In genomic region chr6:150417899-150418824, GRCh38 we compare ENCODE assay signal across 8 cellular contexts. TPM values are rescaled to one million over a fixed set of nuclear protein-coding genes. Genes with fewer than 3 reads are reported as not detected.
A peak's percentile ranks its signal among the peaks of the same experiment; 100 is the strongest.
DNase-seq lines count a peak whose midpoint lies in the region; ATAC-seq, FAIRE-seq and TF ChIP-seq lines count a peak whose summit lies in the region.

No MANE protein-coding gene starts in this region.

- H3K27me3 Mint-ChIP-seq in stimulated activated memory B cell treated with anti-CD40 and anti-IgM and Interleukin-4, amounts not matched to agents 10 μg/mL and 1 μg/mL and 100 μg/mL, for 72 hours: peaks cover 15% of the 10 kb centered on the region

- WGBS in mammary epithelial cell (ENCODE audit: low coverage, missing lambda C conversion rate): 11% methylated on average over 11 of the region's 12 CpGs

- CTCF ChIA-PET in mammary epithelial cell (lab: Charles Lee; ENCODE audit: low non-redundant PET): interaction anchor here (0.5 to 1.4 kb wide), 10 partner anchors 182 to 596 kb away, joined by 3 to 19 read pairs (median 5); no protein-coding TSS in a partner anchor

- intact Hi-C loops in mammary epithelial cell (cut with micrococcal nuclease): loop anchor here (1.0 to 5.0 kb wide), 9 partner anchors 75 to 474 kb away; partner anchors contain the start of gene MTHFD1L
- intact Hi-C loops in kidney (cut with DNase I): loop anchor here (10.0 kb wide), 1 partner anchor 397 kb away; no protein-coding TSS in a partner anchor

- peak overlapping the region; percentile 89 for H3K4me3 Mint-ChIP-seq in stimulated activated memory B cell treated with anti-CD40 and anti-IgM and Interleukin-4, amounts not matched to agents 10 μg/mL and 1 μg/mL and 100 μg/mL, for 72 hours

- H3K79me2 ChIP-seq in mammary epithelial cell (ENCODE audit: insufficient read depth, low read length): no peaks in the 10 kb centered on the region

- H2AFZ ChIP-seq in mammary epithelial cell (ENCODE audit: low read depth, low read length): peak overlapping the region; percentile 85

- TF ChIP-seq CTCF in mammary epithelial cell (conservative IDR thresholded peaks at IDR 0.05 in 1 of 2, IDR thresholded peaks at IDR 0.05 in 1 of 2; ENCODE audit: extremely low read depth in 1 of 2, insufficient read depth in 1 of 2, low read depth in 1 of 2, low read length in 2 of 2): peak; percentile 85 to 93
- TF ChIP-seq CTCF in kidney (IDR thresholded peaks at IDR 0.05; ENCODE audit: borderline replicate concordance, extremely low read depth, insufficient read depth): peak; percentile 90

- H3K9me3 ChIP-seq in mammary epithelial cell (replicated peaks; ENCODE audit: insufficient read depth, low read length) (no peaks in the 10 kb centered on the region), kidney (ENCODE audit: control insufficient read depth in 1 of 2, low read length in 2 of 2) (no peaks in the 10 kb centered on the region)

- H3K36me3 ChIP-seq in mammary epithelial cell (ENCODE audit: insufficient read depth, low read length) (no peaks in the 10 kb centered on the region), kidney (ENCODE audit: control insufficient read depth in 1 of 2, insufficient read depth in 2 of 2, low read length in 2 of 2) (no peaks in the 10 kb centered on the region)

- no peak for TF ChIP-seq EP300 in Ishikawa (IDR thresholded peaks at IDR 0.05; ENCODE audit: borderline replicate concordance)

- H3K4me1 ChIP-seq in mammary epithelial cell (ENCODE audit: insufficient read depth, low read length) (peaks cover 5% of the 10 kb centered on the region), kidney (ENCODE audit: control insufficient read depth in 1 of 2, insufficient read depth in 1 of 2, low read depth in 1 of 2, low read length in 2 of 2) (no peaks in the 10 kb centered on the region)

- in situ Hi-C loops in mammary epithelial cell (cut with MboI; ENCODE audit: low sequenced_read_pairs in 2 of 2): loop anchor here (5.0 to 25.0 kb wide), 3 partner anchors 187 to 919 kb away; no protein-coding TSS in a partner anchor

- H3K9me3 Mint-ChIP-seq in stimulated activated memory B cell treated with anti-CD40 and anti-IgM and Interleukin-4, amounts not matched to agents 10 μg/mL and 1 μg/mL and 100 μg/mL, for 72 hours: peaks cover 3% of the 10 kb centered on the region

- DNase-seq in EH (ENCODE audit: low read depth): peak; percentile 76
- peak; percentile 63 for DNase-seq in RPMI8226
- DNase-seq in mammary epithelial cell: peak; percentile 79
- DNase-seq in kidney: no peak
- no peak for DNase-seq in effector CD8-positive, alpha-beta T cell (lab: John Stamatoyannopoulos, UW)

- ATAC-seq in GM21367 (IDR thresholded peaks at IDR 0.05; ENCODE audit: unreplicated experiment): peak; percentile 71
- peak; percentile 88 for ATAC-seq in stimulated activated memory B cell treated with anti-CD40 and anti-IgM and Interleukin-4, amounts not matched to agents 10 μg/mL and 1 μg/mL and 100 μg/mL, for 72 hours

- H3K4me3 ChIP-seq in mammary epithelial cell (replicated peaks in 1 of 3; ENCODE audit: insufficient read depth in 1 of 3, low read depth in 2 of 3, low read length in 3 of 3): peak overlapping the region; percentile 24 to 51 (median 27)
- peak overlapping the region; percentile 36 to 59 for H3K4me3 ChIP-seq in kidney (ENCODE audit: low read length in 2 of 2)

- peak overlapping the region; percentile 79 for H3K4me2 ChIP-seq in mammary epithelial cell (ENCODE audit: insufficient read depth, low read depth, low read length)

- H3K27ac ChIP-seq in mammary epithelial cell (ENCODE audit: insufficient read depth, low read depth, low read length) (peak overlapping the region; percentile 69), kidney (ENCODE audit: low read depth in 2 of 2, low read length in 2 of 2) (peak overlapping the region in 1 of 2 donors; percentile 35)

- no peaks in the 10 kb centered on the region for H4K20me1 ChIP-seq in mammary epithelial cell (ENCODE audit: insufficient read depth, low read length)

- H3K36me3 Mint-ChIP-seq in stimulated activated memory B cell treated with anti-CD40 and anti-IgM and Interleukin-4, amounts not matched to agents 10 μg/mL and 1 μg/mL and 100 μg/mL, for 72 hours: no peaks in the 10 kb centered on the region

- dilution Hi-C loops in mammary epithelial cell (cut with HindIII; ENCODE audit: low sequenced_read_pairs): no loop called here

- TSS peak; percentile 35 for BruUV-seq in mammary epithelial cell (replicated peaks; lab: Mats Ljungman, UMichigan)

- peak; percentile 98 for FAIRE-seq in kidney (lab: Jason Lieb, UNC)

- peak overlapping the region; percentile 36 for H3K9ac ChIP-seq in mammary epithelial cell (ENCODE audit: insufficient read depth, low read length)
- peak overlapping the region; percentile 15 to 37 for H3K9ac ChIP-seq in kidney (ENCODE audit: low read length in 2 of 2)

- no peaks in the 10 kb centered on the region for H3K27me3 ChIP-seq in mammary epithelial cell (ENCODE audit: insufficient read depth, low read length)

- H3K4me1 Mint-ChIP-seq in stimulated activated memory B cell treated with anti-CD40 and anti-IgM and Interleukin-4, amounts not matched to agents 10 μg/mL and 1 μg/mL and 100 μg/mL, for 72 hours: peaks cover 19% of the 10 kb centered on the region

- peak overlapping the region; percentile 93 for H3K27ac Mint-ChIP-seq in stimulated activated memory B cell treated with anti-CD40 and anti-IgM and Interleukin-4, amounts not matched to agents 10 μg/mL and 1 μg/mL and 100 μg/mL, for 72 hours

- TF ChIP-seq RAD21 in Ishikawa (IDR thresholded peaks at IDR 0.05; ENCODE audit: low read depth): peak; percentile 93

TF ChIP-seq in Ishikawa, 13 proteins besides CTCF, POLR2A, EP300 and RAD21:
- TF ChIP-seq YY1 (IDR thresholded peaks at IDR 0.05; ENCODE audit: low read depth) (no peak), NFIC (IDR thresholded peaks at IDR 0.05) (no peak), MAX (IDR thresholded peaks at IDR 0.05) (no peak; the same call in 1 of the 2 replicates), EGR1 (IDR thresholded peaks at IDR 0.05) (no peak), TAF1 (IDR thresholded peaks at IDR 0.05; ENCODE audit: low read depth) (no peak), TEAD4 (IDR thresholded peaks at IDR 0.05) (no peak)

RNA-seq across cellular contexts. Expression of gene IYD, which starts 49.4 kb away (rescaled TPM):
- under 1 TPM in 1 of 2 donors, not detected in 1; under 0.01 TPM for total RNA-seq in mammary epithelial cell
- polyA plus RNA-seq in mammary epithelial cell: not detected
- not detected for polyA minus RNA-seq in mammary epithelial cell
- total RNA-seq in kidney: 2.3 TPM
- polyA plus RNA-seq in kidney (ENCODE audit: insufficient read depth, low read depth, low replicate concordance): 6.0 TPM

Comparison
In these comparisons a context has a peak if more than half of its experiments do, and no peak if none do; other contexts are left out.
1. DNase-seq: peak in EH (single experiment), RPMI8226 (single experiment) and mammary epithelial cell (single experiment); none in kidney (single experiment) and effector CD8-positive, alpha-beta T cell (single experiment).